In genomic region chr4:113636438-113636818, GRCh38 we compare ENCODE assay signal across 1 cellular context.
A peak's percentile ranks its signal among the peaks of the same experiment; 100 is the strongest.
TF ChIP-seq lines count a peak whose summit lies in the region.

No MANE protein-coding gene starts in this region.

TF ChIP-seq in HepG2, 621 proteins besides CTCF, POLR2A, EP300 and RAD21 (continued from another document and continues in another):
- TF ChIP-seq, protein P1, sequence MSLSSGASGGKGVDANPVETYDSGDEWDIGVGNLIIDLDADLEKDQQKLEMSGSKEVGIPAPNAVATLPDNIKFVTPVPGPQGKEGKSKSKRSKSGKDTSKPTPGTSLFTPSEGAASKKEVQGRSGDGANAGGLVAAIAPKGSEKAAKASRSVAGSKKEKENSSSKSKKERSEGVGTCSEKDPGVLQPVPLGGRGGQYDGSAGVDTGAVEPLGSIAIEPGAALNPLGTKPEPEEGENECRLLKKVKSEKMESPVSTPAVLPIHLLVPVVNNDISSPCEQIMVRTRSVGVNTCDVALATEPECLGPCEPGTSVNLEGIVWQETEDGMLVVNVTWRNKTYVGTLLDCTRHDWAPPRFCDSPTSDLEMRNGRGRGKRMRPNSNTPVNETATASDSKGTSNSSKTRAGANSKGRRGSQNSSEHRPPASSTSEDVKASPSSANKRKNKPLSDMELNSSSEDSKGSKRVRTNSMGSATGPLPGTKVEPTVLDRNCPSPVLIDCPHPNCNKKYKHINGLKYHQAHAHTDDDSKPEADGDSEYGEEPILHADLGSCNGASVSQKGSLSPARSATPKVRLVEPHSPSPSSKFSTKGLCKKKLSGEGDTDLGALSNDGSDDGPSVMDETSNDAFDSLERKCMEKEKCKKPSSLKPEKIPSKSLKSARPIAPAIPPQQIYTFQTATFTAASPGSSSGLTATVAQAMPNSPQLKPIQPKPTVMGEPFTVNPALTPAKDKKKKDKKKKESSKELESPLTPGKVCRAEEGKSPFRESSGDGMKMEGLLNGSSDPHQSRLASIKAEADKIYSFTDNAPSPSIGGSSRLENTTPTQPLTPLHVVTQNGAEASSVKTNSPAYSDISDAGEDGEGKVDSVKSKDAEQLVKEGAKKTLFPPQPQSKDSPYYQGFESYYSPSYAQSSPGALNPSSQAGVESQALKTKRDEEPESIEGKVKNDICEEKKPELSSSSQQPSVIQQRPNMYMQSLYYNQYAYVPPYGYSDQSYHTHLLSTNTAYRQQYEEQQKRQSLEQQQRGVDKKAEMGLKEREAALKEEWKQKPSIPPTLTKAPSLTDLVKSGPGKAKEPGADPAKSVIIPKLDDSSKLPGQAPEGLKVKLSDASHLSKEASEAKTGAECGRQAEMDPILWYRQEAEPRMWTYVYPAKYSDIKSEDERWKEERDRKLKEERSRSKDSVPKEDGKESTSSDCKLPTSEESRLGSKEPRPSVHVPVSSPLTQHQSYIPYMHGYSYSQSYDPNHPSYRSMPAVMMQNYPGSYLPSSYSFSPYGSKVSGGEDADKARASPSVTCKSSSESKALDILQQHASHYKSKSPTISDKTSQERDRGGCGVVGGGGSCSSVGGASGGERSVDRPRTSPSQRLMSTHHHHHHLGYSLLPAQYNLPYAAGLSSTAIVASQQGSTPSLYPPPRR (CRISPR knock-in tag; IDR thresholded peaks at IDR 0.05; ENCODE audit: borderline replicate concordance), result 0 out of 2 replicates have a peak, but pooled peaks have one; percentile 30
- TF ChIP-seq THAP11 (CRISPR knock-in tag; IDR thresholded peaks at IDR 0.05) (peak; percentile 15; the same call in 1 of the 2 replicates), ZNF205 (CRISPR knock-in tag; IDR thresholded peaks at IDR 0.05) (0 out of 2 replicates have a peak, but pooled peaks have one; percentile 28), ZNF12 (CRISPR knock-in tag; IDR thresholded peaks at IDR 0.05) (no peak), KMT2B (CRISPR knock-in tag; IDR thresholded peaks at IDR 0.05) (peak; percentile 34; the same call in 1 of the 2 replicates), SIX1 (CRISPR knock-in tag; IDR thresholded peaks at IDR 0.05; ENCODE audit: borderline replicate concordance) (no peak), TEAD3 (CRISPR knock-in tag; optimal IDR thresholded peaks at IDR 0.05; ENCODE audit: borderline replicate concordance) (peak; percentile 37), SIX4 (CRISPR knock-in tag; IDR thresholded peaks at IDR 0.05) (peak; percentile 44; the same call in 1 of the 2 replicates), ISL2 (CRISPR knock-in tag; IDR thresholded peaks at IDR 0.05) (peak; percentile 57; the same call in 1 of the 2 replicates), HNRNPH1 (optimal IDR thresholded peaks at IDR 0.05; ENCODE audit: low read depth, low read length) (no peak), TARDBP (CRISPR knock-in tag; IDR thresholded peaks at IDR 0.05) (no peak; the same call in 1 of the 2 replicates), AHDC1 (CRISPR knock-in tag; IDR thresholded peaks at IDR 0.05; ENCODE audit: borderline replicate concordance) (peak; percentile 63; the same call in 1 of the 2 replicates), HCFC1 (IDR thresholded peaks at IDR 0.05; ENCODE audit: low read depth, low read length) (no peak), TBX2 (CRISPR knock-in tag; IDR thresholded peaks at IDR 0.05; ENCODE audit: borderline replicate concordance) (peak; percentile 74; the same call in 1 of the 2 replicates), ZSCAN5A (CRISPR knock-in tag; IDR thresholded peaks at IDR 0.05; ENCODE audit: borderline replicate concordance) (no peak), KLF11 (CRISPR knock-in tag; IDR thresholded peaks at IDR 0.05) (no peak), SP5 (CRISPR knock-in tag; IDR thresholded peaks at IDR 0.05; ENCODE audit: borderline replicate concordance, low read depth) (peak; percentile 67; the same call in 1 of the 2 replicates), NR3C1 (CRISPR knock-in tag; IDR thresholded peaks at IDR 0.05) (no peak), ZNF713 (CRISPR knock-in tag; IDR thresholded peaks at IDR 0.05) (no peak), SNAPC2 (CRISPR knock-in tag; IDR thresholded peaks at IDR 0.05) (no peak), SAP130 (CRISPR knock-in tag; IDR thresholded peaks at IDR 0.05; ENCODE audit: low read depth) (peak; percentile 58; the same call in 1 of the 2 replicates), NCOA2 (CRISPR knock-in tag; IDR thresholded peaks at IDR 0.05) (peak; percentile 54; the same call in 1 of the 2 replicates), SOX13 (IDR thresholded peaks at IDR 0.05) (no peak), SOX13 (CRISPR knock-in tag; conservative IDR thresholded peaks at IDR 0.05 in 1 of 2, IDR thresholded peaks at IDR 0.05 in 1 of 2) (peak in 1 of 2 experiments; percentile 41; a peak in 1 of 4 replicates), PAXIP1 (CRISPR knock-in tag; conservative IDR thresholded peaks at IDR 0.05) (peak; percentile 77), CREM (IDR thresholded peaks at IDR 0.05) (0 out of 2 replicates have a peak, but pooled peaks have one; percentile 29), CREM (CRISPR knock-in tag; IDR thresholded peaks at IDR 0.05) (no peak), ZNF562 (CRISPR knock-in tag; IDR thresholded peaks at IDR 0.05; ENCODE audit: borderline replicate concordance) (no peak), HDAC1 (CRISPR knock-in tag; IDR thresholded peaks at IDR 0.05) (peak; percentile 76), ZNF329 (CRISPR knock-in tag; IDR thresholded peaks at IDR 0.05; ENCODE audit: low read depth) (no peak), ZNF792 (CRISPR knock-in tag; IDR thresholded peaks at IDR 0.05) (peak; percentile 47; the same call in 1 of the 2 replicates), ZNF619 (CRISPR knock-in tag; IDR thresholded peaks at IDR 0.05) (no peak)
- TF ChIP-seq, protein P2, sequence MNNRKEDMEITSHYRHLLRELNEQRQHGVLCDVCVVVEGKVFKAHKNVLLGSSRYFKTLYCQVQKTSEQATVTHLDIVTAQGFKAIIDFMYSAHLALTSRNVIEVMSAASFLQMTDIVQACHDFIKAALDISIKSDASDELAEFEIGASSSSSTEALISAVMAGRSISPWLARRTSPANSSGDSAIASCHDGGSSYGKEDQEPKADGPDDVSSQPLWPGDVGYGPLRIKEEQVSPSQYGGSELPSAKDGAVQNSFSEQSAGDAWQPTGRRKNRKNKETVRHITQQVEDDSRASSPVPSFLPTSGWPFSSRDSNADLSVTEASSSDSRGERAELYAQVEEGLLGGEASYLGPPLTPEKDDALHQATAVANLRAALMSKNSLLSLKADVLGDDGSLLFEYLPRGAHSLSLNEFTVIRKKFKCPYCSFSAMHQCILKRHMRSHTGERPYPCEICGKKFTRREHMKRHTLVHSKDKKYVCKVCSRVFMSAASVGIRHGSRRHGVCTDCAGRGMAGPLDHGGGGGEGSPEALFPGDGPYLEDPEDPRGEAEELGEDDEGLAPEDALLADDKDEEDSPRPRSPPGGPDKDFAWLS (CRISPR knock-in tag; IDR thresholded peaks at IDR 0.05; ENCODE audit: borderline replicate concordance), result no peak
- TF ChIP-seq, protein P3, sequence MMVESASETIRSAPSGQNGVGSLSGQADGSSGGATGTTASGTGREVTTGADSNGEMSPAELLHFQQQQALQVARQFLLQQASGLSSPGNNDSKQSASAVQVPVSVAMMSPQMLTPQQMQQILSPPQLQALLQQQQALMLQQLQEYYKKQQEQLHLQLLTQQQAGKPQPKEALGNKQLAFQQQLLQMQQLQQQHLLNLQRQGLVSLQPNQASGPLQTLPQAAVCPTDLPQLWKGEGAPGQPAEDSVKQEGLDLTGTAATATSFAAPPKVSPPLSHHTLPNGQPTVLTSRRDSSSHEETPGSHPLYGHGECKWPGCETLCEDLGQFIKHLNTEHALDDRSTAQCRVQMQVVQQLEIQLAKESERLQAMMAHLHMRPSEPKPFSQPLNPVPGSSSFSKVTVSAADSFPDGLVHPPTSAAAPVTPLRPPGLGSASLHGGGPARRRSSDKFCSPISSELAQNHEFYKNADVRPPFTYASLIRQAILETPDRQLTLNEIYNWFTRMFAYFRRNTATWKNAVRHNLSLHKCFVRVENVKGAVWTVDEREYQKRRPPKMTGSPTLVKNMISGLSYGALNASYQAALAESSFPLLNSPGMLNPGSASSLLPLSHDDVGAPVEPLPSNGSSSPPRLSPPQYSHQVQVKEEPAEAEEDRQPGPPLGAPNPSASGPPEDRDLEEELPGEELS (CRISPR knock-in tag; IDR thresholded peaks at IDR 0.05), result peak; percentile 69
- TF ChIP-seq, protein P4, sequence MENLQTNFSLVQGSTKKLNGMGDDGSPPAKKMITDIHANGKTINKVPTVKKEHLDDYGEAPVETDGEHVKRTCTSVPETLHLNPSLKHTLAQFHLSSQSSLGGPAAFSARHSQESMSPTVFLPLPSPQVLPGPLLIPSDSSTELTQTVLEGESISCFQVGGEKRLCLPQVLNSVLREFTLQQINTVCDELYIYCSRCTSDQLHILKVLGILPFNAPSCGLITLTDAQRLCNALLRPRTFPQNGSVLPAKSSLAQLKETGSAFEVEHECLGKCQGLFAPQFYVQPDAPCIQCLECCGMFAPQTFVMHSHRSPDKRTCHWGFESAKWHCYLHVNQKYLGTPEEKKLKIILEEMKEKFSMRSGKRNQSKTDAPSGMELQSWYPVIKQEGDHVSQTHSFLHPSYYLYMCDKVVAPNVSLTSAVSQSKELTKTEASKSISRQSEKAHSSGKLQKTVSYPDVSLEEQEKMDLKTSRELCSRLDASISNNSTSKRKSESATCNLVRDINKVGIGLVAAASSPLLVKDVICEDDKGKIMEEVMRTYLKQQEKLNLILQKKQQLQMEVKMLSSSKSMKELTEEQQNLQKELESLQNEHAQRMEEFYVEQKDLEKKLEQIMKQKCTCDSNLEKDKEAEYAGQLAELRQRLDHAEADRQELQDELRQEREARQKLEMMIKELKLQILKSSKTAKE (CRISPR knock-in tag; IDR thresholded peaks at IDR 0.05; ENCODE audit: borderline replicate concordance), result 0 out of 2 replicates have a peak, but pooled peaks have one; percentile 34
